10 cellular contexts compared by ENCODE assay signal in genomic region chr7:18570890-18571478, GRCh38.
DNase-seq lines count a peak whose midpoint lies in the region; ATAC-seq, FAIRE-seq and TF ChIP-seq lines count a peak whose summit lies in the region.
"Had no signal": no experiment of that assay in that cellular context is flagged by ENCODE, and none has a peak within 500 bp of the region (broad histone marks: within the 10 kb centered on the region; RNA-seq: fewer than 3 reads in every experiment).

No MANE protein-coding gene starts in this region.

- H3K27ac ChIP-seq in dorsolateral prefrontal cortex (no peak overlapping the region), pancreas (no peak overlapping the region)

- H3K4me3 ChIP-seq in dorsolateral prefrontal cortex (no peak overlapping the region), pancreas (no peak overlapping the region)

- peaks cover 17 to 25% of the 10 kb centered on the region in 2 donors for H3K36me3 Mint-ChIP-seq in stimulated activated naive B cell treated with anti-CD40 and anti-IgM and Interleukin-4, amounts not matched to agents 10 μg/mL and 1 μg/mL and 100 μg/mL, for 72 hours
- H3K36me3 Mint-ChIP-seq: CD4-positive, CD25-positive, alpha-beta regulatory T cell had no signal

- peak in 3 of 4 donors; percentile 65 to 77 (median 73) for ATAC-seq in pancreas
- no peak for ATAC-seq in GM21529 (IDR thresholded peaks at IDR 0.05; ENCODE audit: unreplicated experiment)
- ATAC-seq in stimulated activated naive B cell treated with anti-CD40 and anti-IgM and Interleukin-4, amounts not matched to agents 10 μg/mL and 1 μg/mL and 100 μg/mL, for 72 hours (replicated peaks) = no peak

- intact Hi-C loops in dorsolateral prefrontal cortex (cut with DNase I) (loop anchor here (5.0 kb wide), 2 partner anchors 74 to 219 kb away; partner anchors contain the start of gene HDAC9 (in 2 of the 2)), pancreas (cut with DNase I) (loop anchor here in 2 of 3 donors (5.0 to 10.0 kb wide), 2 partner anchors 214 to 216 kb away; no protein-coding TSS in a partner anchor)

- peaks cover 0 to 7% (median 0%) of the 10 kb centered on the region in 3 donors for H3K4me1 ChIP-seq in pancreas

- TF ChIP-seq CTCF in dorsolateral prefrontal cortex (IDR thresholded peaks at IDR 0.05 in 54 of 56, conservative IDR thresholded peaks at IDR 0.05 in 2 of 56; ENCODE audit: low read depth in 1 of 56, partially characterized antibody in 56 of 56) (peak; percentile 21 to 86 (median 68)), pancreas (IDR thresholded peaks at IDR 0.05) (peak in 2 of 4 donors; percentile 7 to 10)

- DNase-seq in NCI-H1436 (lab: John Stamatoyannopoulos, UW) = peak; percentile 29
- DNase-seq in NCI-H1436 treated with DMSO at 0.1 percent for 48 hours (lab: John Stamatoyannopoulos, UW) = no peak
- DNase-seq in NCI-H345 (lab: John Stamatoyannopoulos, UW) = peak; percentile 36
- no peak for DNase-seq in dorsolateral prefrontal cortex
- no peak for DNase-seq in pancreas
- no peak for DNase-seq in stimulated activated naive B cell treated with anti-CD40 and anti-IgM and Interleukin-4, amounts not matched to agents 10 μg/mL and 1 μg/mL and 100 μg/mL, for 72 hours
- no peak for DNase-seq in T-helper 1 cell
- DNase-seq: CD4-positive, CD25-positive, alpha-beta regulatory T cell had no signal

- 51 to 53% methylated on average over 3 of the region's 3 CpGs for WGBS in pancreas, 2 donors

- no peaks in the 10 kb centered on the region for H3K36me3 ChIP-seq in pancreas

- H3K27me3 ChIP-seq in dorsolateral prefrontal cortex = no peaks in the 10 kb centered on the region
- no peaks in the 10 kb centered on the region for H3K27me3 ChIP-seq in pancreas

- H3K9me3 Mint-ChIP-seq in stimulated activated naive B cell treated with anti-CD40 and anti-IgM and Interleukin-4, amounts not matched to agents 10 μg/mL and 1 μg/mL and 100 μg/mL, for 72 hours = no peaks in the 10 kb centered on the region
- H3K9me3 Mint-ChIP-seq: T-helper 1 cell treated with Interleukin-12 subunit alpha and Interleukin-12 subunit beta and Interleukin-4 antibody, amounts not matched to agents 30 μg/mL and 1 μg/mL, for 36 hours had no signal

- peak; percentile 89 for FAIRE-seq in pancreas (lab: Jason Lieb, UNC)

- peaks cover 26 to 44% of the 10 kb centered on the region in 2 donors for H3K4me1 Mint-ChIP-seq in stimulated activated naive B cell treated with anti-CD40 and anti-IgM and Interleukin-4, amounts not matched to agents 10 μg/mL and 1 μg/mL and 100 μg/mL, for 72 hours

- H3K9me3 ChIP-seq in pancreas = no peaks in the 10 kb centered on the region

- H3K27ac Mint-ChIP-seq in stimulated activated naive B cell treated with anti-CD40 and anti-IgM and Interleukin-4, amounts not matched to agents 10 μg/mL and 1 μg/mL and 100 μg/mL, for 72 hours = no peak overlapping the region
- H3K27ac Mint-ChIP-seq: CD4-positive, CD25-positive, alpha-beta regulatory T cell; T-helper 1 cell treated with Interleukin-12 subunit alpha and Interleukin-12 subunit beta and Interleukin-4 antibody, amounts not matched to agents 30 μg/mL and 1 μg/mL, for 36 hours had no signal

- no peak overlapping the region for H3K4me3 Mint-ChIP-seq in stimulated activated naive B cell treated with anti-CD40 and anti-IgM and Interleukin-4, amounts not matched to agents 10 μg/mL and 1 μg/mL and 100 μg/mL, for 72 hours
- H3K4me3 Mint-ChIP-seq: CD4-positive, CD25-positive, alpha-beta regulatory T cell; T-helper 1 cell treated with Interleukin-12 subunit alpha and Interleukin-12 subunit beta and Interleukin-4 antibody, amounts not matched to agents 30 μg/mL and 1 μg/mL, for 36 hours had no signal

- H3K27me3 Mint-ChIP-seq in stimulated activated naive B cell treated with anti-CD40 and anti-IgM and Interleukin-4, amounts not matched to agents 10 μg/mL and 1 μg/mL and 100 μg/mL, for 72 hours = no peaks in the 10 kb centered on the region
- H3K27me3 Mint-ChIP-seq: CD4-positive, CD25-positive, alpha-beta regulatory T cell had no signal

Comparison
In these comparisons a context has a peak if more than half of its experiments do, and no peak if none do; other contexts are left out.
1. DNase-seq: peak in NCI-H1436 (single experiment) and NCI-H345 (single experiment); none in NCI-H1436 treated with DMSO at 0.1 percent for 48 hours (single experiment), dorsolateral prefrontal cortex (0 of 10), pancreas (0 of 6), stimulated activated naive B cell treated with anti-CD40 and anti-IgM and Interleukin-4, amounts not matched to agents 10 μg/mL and 1 μg/mL and 100 μg/mL, for 72 hours (single experiment) and T-helper 1 cell (0 of 5).
2. ATAC-seq: peak in pancreas (3 of 4); none in GM21529 (single experiment) and stimulated activated naive B cell treated with anti-CD40 and anti-IgM and Interleukin-4, amounts not matched to agents 10 μg/mL and 1 μg/mL and 100 μg/mL, for 72 hours (0 of 2).